23 cellular contexts compared by ENCODE assay signal in genomic region chr3:192821161-192821560, GRCh38.
"Had no signal": no experiment of that assay in that cellular context is flagged by ENCODE, and none has a peak within 500 bp of the region (broad histone marks: within the 10 kb centered on the region; RNA-seq: fewer than 3 reads in every experiment).

No MANE protein-coding gene starts in this region.

- H3K27me3 ChIP-seq: ovary, right atrium auricular region, right lobe of liver, suprapubic skin, tibial artery, upper lobe of left lung, vagina had no signal

- DNase-seq: islet precursor cell; left ventricle myocardium inferior; midbrain; mucosa of descending colon; naive thymus-derived CD4-positive, alpha-beta T cell; ovary; right lobe of liver; stimulated activated CD4-positive, alpha-beta T cell treated with anti-CD3 and anti-CD28 coated beads, Interleukin-12 subunit alpha, Interleukin-12 subunit beta, amount 100 ng/mL, for 4 hours; stimulated activated CD4-positive, alpha-beta T cell treated with anti-CD3 and anti-CD28 coated beads, Interleukin-15, amount 100 ng/mL, for 24 hours; stimulated activated CD4-positive, alpha-beta T cell treated with anti-CD3 and anti-CD28 coated beads, Interleukin-2, amount 100 ng/mL, for 24 hours; stimulated activated CD4-positive, alpha-beta T cell treated with anti-CD3 and anti-CD28 coated beads, Interleukin-4, amount 100 ng/mL, for 24 hours; stimulated activated naive CD4-positive, alpha-beta T cell; tibial artery had no signal

- H3K9me3 Mint-ChIP-seq: natural killer cell treated with Interleukin-12 subunit alpha and Interleukin-12 subunit beta and Interleukin-15 and Interleukin-18, amount 100 ng/mL, for 72 hours; stimulated activated effector memory CD8-positive, alpha-beta T cell treated with anti-CD3 and anti-CD28 coated beads, Interleukin-12 subunit alpha, Interleukin-12 subunit beta, amount 100 ng/mL, for 72 hours; stimulated activated naive CD8-positive, alpha-beta T cell treated with anti-CD3 and anti-CD28 coated beads, Interleukin-15, Interleukin-2, amounts not matched to agents 100 ng/mL and 50 ng/mL, for 24 hours had no signal

- ATAC-seq: mucosa of descending colon; naive thymus-derived CD4-positive, alpha-beta T cell; natural killer cell treated with Interleukin-12 subunit alpha and Interleukin-12 subunit beta and Interleukin-15 and Interleukin-18, amount 100 ng/mL, for 72 hours; right lobe of liver; stimulated activated effector memory CD8-positive, alpha-beta T cell treated with anti-CD3 and anti-CD28 coated beads, Interleukin-12 subunit alpha, Interleukin-12 subunit beta, amount 100 ng/mL, for 72 hours had no signal

- H3K36me3 Mint-ChIP-seq: natural killer cell treated with Interleukin-12 subunit alpha and Interleukin-12 subunit beta and Interleukin-15 and Interleukin-18, amount 100 ng/mL, for 72 hours; stimulated activated effector memory CD8-positive, alpha-beta T cell treated with anti-CD3 and anti-CD28 coated beads, Interleukin-12 subunit alpha, Interleukin-12 subunit beta, amount 100 ng/mL, for 72 hours had no signal

- H3K36me3 ChIP-seq: left ventricle myocardium inferior, ovary, right atrium auricular region, right lobe of liver, suprapubic skin, thoracic aorta, tibial artery, upper lobe of left lung, vagina had no signal

- H3K27me3 Mint-ChIP-seq: naive thymus-derived CD4-positive, alpha-beta T cell; progenitor cell of endocrine pancreas had no signal

- H3K27ac Mint-ChIP-seq: natural killer cell treated with Interleukin-12 subunit alpha and Interleukin-12 subunit beta and Interleukin-15 and Interleukin-18, amount 100 ng/mL, for 72 hours; progenitor cell of endocrine pancreas; stimulated activated effector memory CD8-positive, alpha-beta T cell treated with anti-CD3 and anti-CD28 coated beads, Interleukin-12 subunit alpha, Interleukin-12 subunit beta, amount 100 ng/mL, for 72 hours; stimulated activated naive CD8-positive, alpha-beta T cell treated with anti-CD3 and anti-CD28 coated beads, Interleukin-15, Interleukin-2, amounts not matched to agents 100 ng/mL and 50 ng/mL, for 24 hours had no signal

- H3K4me3 Mint-ChIP-seq: naive thymus-derived CD4-positive, alpha-beta T cell; natural killer cell treated with Interleukin-12 subunit alpha and Interleukin-12 subunit beta and Interleukin-15 and Interleukin-18, amount 100 ng/mL, for 72 hours; stimulated activated effector memory CD8-positive, alpha-beta T cell treated with anti-CD3 and anti-CD28 coated beads, Interleukin-12 subunit alpha, Interleukin-12 subunit beta, amount 100 ng/mL, for 72 hours; stimulated activated naive CD8-positive, alpha-beta T cell treated with anti-CD3 and anti-CD28 coated beads, Interleukin-15, Interleukin-2, amounts not matched to agents 100 ng/mL and 50 ng/mL, for 24 hours had no signal

- H3K4me3 ChIP-seq: left ventricle myocardium inferior, lung, mucosa of descending colon, ovary, right atrium auricular region, right lobe of liver, suprapubic skin, thoracic aorta, tibial artery, upper lobe of left lung, vagina had no signal

- H3K27ac ChIP-seq: left ventricle myocardium inferior, ovary, right atrium auricular region, right lobe of liver, suprapubic skin, thoracic aorta, tibial artery, upper lobe of left lung, vagina had no signal

- H3K9me3 ChIP-seq: left ventricle myocardium inferior, mucosa of descending colon, ovary, right atrium auricular region, right lobe of liver, suprapubic skin, thoracic aorta, tibial artery, upper lobe of left lung, vagina had no signal
